Comparison of ENCODE assay signal across 14 cellular contexts in genomic region chr2:219664958-219665357, GRCh38. TPM values are rescaled to one million over a fixed set of nuclear protein-coding genes. Genes with fewer than 3 reads are reported as not detected.
DNase-seq lines count a peak whose midpoint lies in the region; ATAC-seq, FAIRE-seq and TF ChIP-seq lines count a peak whose summit lies in the region.
"Had no signal": no experiment of that assay in that cellular context is flagged by ENCODE, and none has a peak within 500 bp of the region (broad histone marks: within the 10 kb centered on the region; RNA-seq: fewer than 3 reads in every experiment).

No MANE protein-coding gene starts in this region.

- intact Hi-C loops in left ventricle myocardium superior (cut with micrococcal nuclease): no loop called here
- intact Hi-C loops in sigmoid colon (cut with DNase I): no loop called here

- no peak for DNase-seq in HTR-8/SVneo (ENCODE audit: insufficient read length, low spot score)
- DNase-seq in cardiac fibroblast (ENCODE audit: low read depth in 2 of 2): peak; percentile 25 to 93
- DNase-seq in left ventricle myocardium superior: peak; percentile 85
- DNase-seq in sigmoid colon: peak; percentile 76
- DNase-seq in GM19238 (ENCODE audit: insufficient read length, low spot score): no peak
- DNase-seq in activated gamma-delta T cell (lab: John Stamatoyannopoulos, UW): no peak
- DNase-seq in NK-92 treated with Interleukin-12 subunit alpha and Interleukin-12 subunit beta, amount 100 ng/mL, for 24 hours (lab: John Stamatoyannopoulos, UW): no peak
- no peak for DNase-seq in effector memory CD4-positive, alpha-beta T cell
- DNase-seq: activated naive CD8-positive, alpha-beta T cell treated with anti-CD3 and anti-CD28 coated beads for 36 hours; activated T-cell treated with anti-CD3 and anti-CD28 coated beads, Interleukin-2, amount 50 U/mL, for 4 hours; AML-193; kidney glomerular epithelial cell; NCI-H146; NCI-H526 had no signal

- peaks cover 0 to 19% (median 0%) of the 10 kb centered on the region in 4 donors for H3K4me1 ChIP-seq in sigmoid colon
- no peaks in the 10 kb centered on the region for H3K4me1 ChIP-seq in effector memory CD4-positive, alpha-beta T cell (ENCODE audit: control insufficient read depth, insufficient read depth, low read length, poor library complexity, severe bottlenecking)

- H3K9me3 ChIP-seq in sigmoid colon: peaks cover 0 to 6% (median 0%) of the 10 kb centered on the region in 4 donors
- no peaks in the 10 kb centered on the region for H3K9me3 ChIP-seq in effector memory CD4-positive, alpha-beta T cell (ENCODE audit: control insufficient read depth, low read length)

- no peak for TF ChIP-seq POLR2A in sigmoid colon (IDR thresholded peaks at IDR 0.05)

- TF ChIP-seq CTCF in cardiac fibroblast (IDR thresholded peaks at IDR 0.05; ENCODE audit: low read depth, low read length) (no peak), sigmoid colon (IDR thresholded peaks at IDR 0.05) (no peak)

- no peak overlapping the region for H3K4me3 ChIP-seq in cardiac fibroblast (replicated peaks in 1 of 2; ENCODE audit: low read depth in 2 of 2, low read length in 2 of 2)
- no peak overlapping the region for H3K4me3 ChIP-seq in sigmoid colon
- H3K4me3 ChIP-seq in effector memory CD4-positive, alpha-beta T cell (ENCODE audit: insufficient read depth, low read depth, low read length, poor library complexity, severe bottlenecking): no peak overlapping the region

- peak overlapping the region in 2 of 4 donors; percentile 30 to 41 for H3K27ac ChIP-seq in sigmoid colon
- H3K27ac ChIP-seq in effector memory CD4-positive, alpha-beta T cell (ENCODE audit: insufficient read depth, low read length, poor library complexity, severe bottlenecking): no peak overlapping the region

- ATAC-seq in left ventricle myocardium superior: peak; percentile 92
- ATAC-seq: activated T-cell treated with anti-CD3 and anti-CD28 coated beads, Interleukin-2, amount 50 U/mL, for 4 hours had no signal

- peak; percentile 36 for FAIRE-seq in HTR-8/SVneo (lab: Jason Lieb, UNC)

- WGBS in sigmoid colon, 2 donors: 61% methylated on average over 4 of the region's 4 CpGs

- no peak for TF ChIP-seq EP300 in sigmoid colon (IDR thresholded peaks at IDR 0.05)

- H3K27me3 ChIP-seq in sigmoid colon: no peaks in the 10 kb centered on the region
- peaks cover 4% of the 10 kb centered on the region for H3K27me3 ChIP-seq in effector memory CD4-positive, alpha-beta T cell (replicated peaks; ENCODE audit: control insufficient read depth, insufficient read depth, low read length, poor library complexity, severe bottlenecking)

- H3K36me3 ChIP-seq in sigmoid colon: no peaks in the 10 kb centered on the region
- H3K36me3 ChIP-seq in effector memory CD4-positive, alpha-beta T cell (ENCODE audit: control insufficient read depth, insufficient read depth, low read length): no peaks in the 10 kb centered on the region

RNA-seq across cellular contexts. Expression of gene SLC4A3, which starts 37.5 kb away (rescaled TPM):
- total RNA-seq in left ventricle myocardium superior (456 TPM), sigmoid colon (1 to 10 TPM in 3 of 4 donors, under 1 TPM in 1; 0.99 to 5.0 (median 1.1) TPM)
- polyA plus RNA-seq in sigmoid colon: 1 to 10 TPM in 1 of 3 donors, under 1 TPM in 2; under 0.01 to 1.0 (median 0.46) TPM

Comparison
In these comparisons a context has a peak if more than half of its experiments do, and no peak if none do; other contexts are left out.
1. DNase-seq: peak in cardiac fibroblast (2 of 2), left ventricle myocardium superior (single experiment) and sigmoid colon (single experiment); none in HTR-8/SVneo (single experiment), GM19238 (single experiment), activated gamma-delta T cell (single experiment), NK-92 treated with Interleukin-12 subunit alpha and Interleukin-12 subunit beta, amount 100 ng/mL, for 24 hours (single experiment) and effector memory CD4-positive, alpha-beta T cell (0 of 3).
2. RNA of gene SLC4A3, which starts 37.5 kb away (total RNA-seq): 456 TPM in left ventricle myocardium superior (single experiment); 0.99 to 5.0 TPM in sigmoid colon; every median in the first group is over 10 times any median in the second.